31 cellular contexts compared by ENCODE assay signal in the genomic region with DNA sequence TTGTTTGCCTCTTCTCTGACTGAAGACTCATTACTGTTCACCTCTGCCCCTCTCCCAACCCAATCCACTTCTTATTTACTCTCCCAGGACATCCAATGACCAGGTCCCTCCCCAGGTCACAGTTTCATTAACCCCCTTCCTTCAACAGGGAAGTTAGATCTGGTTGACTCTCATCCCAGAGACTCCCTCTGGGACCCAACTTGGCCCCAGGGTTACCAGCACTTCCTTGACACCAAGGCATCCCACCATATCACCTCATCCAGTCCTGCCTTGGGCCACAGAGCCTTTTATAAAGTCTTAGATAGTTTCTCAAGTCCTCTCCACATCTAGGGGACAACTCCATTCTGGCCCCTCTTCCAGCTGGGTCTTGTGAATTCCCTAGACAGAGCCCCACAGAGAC.
"Had no signal": no experiment of that assay in that cellular context is flagged by ENCODE, and none has a peak within 500 bp of the region (broad histone marks: within the 10 kb centered on the region; RNA-seq: fewer than 3 reads in every experiment).

No MANE protein-coding gene starts in this region.

- DNase-seq: activated CD4-positive, alpha-beta memory T cell treated with anti-CD3 and anti-CD28 coated beads, Interleukin-2, amount 10 ng/mL, durations not matched to agents 7 days and 5 days; activated CD4-positive, alpha-beta T cell treated with anti-CD3 and anti-CD28 coated beads for 1 hour; activated CD4-positive, alpha-beta T cell treated with anti-CD3 and anti-CD28 coated beads for 4 hours; activated CD4-positive, alpha-beta T cell treated with anti-CD3 and anti-CD28 coated beads, Interleukin-2, amount 10 ng/mL, durations not matched to agents 7 days and 5 days; activated CD4-positive, alpha-beta T cell treated with anti-CD3 and anti-CD28 coated beads, Interleukin-2, amount 50 U/mL, for 4 hours; activated CD8-positive, alpha-beta memory T cell treated with anti-CD3 and anti-CD28 coated beads, Interleukin-2, amount 50 U/mL, for 48 hours; activated effector memory CD4-positive, alpha-beta T cell treated with Interleukin-2 at 50 U/mL for 16 hours; activated gamma-delta T cell treated with Interleukin-2 at 50 U/mL for 16 hours; activated naive CD4-positive, alpha-beta T cell treated with anti-CD3 and anti-CD28 coated beads, Interleukin-2, amount 50 U/mL, for 16 hours; activated naive CD4-positive, alpha-beta T cell treated with Interleukin-2 at 50 U/mL for 16 hours; activated T-cell treated with anti-CD3 and anti-CD28 coated beads for 4 hours; activated T-cell treated with anti-CD3 and anti-CD28 coated beads, Interleukin-2, amount 50 U/mL, for 24 hours; activated T-cell treated with anti-CD3 and anti-CD28 coated beads, Interleukin-2, amount 50 U/mL, for 72 hours; amniotic stem cell; anterior cingulate cortex; caudate nucleus; cerebellar nuclear complex; colonic mucosa; effector CD8-positive, alpha-beta T cell; foreskin fibroblast; head of caudate nucleus; SW 1271; T-cell; T-helper 9 cell had no signal

- H3K4me3 Mint-ChIP-seq: activated CD4-positive, alpha-beta memory T cell treated with anti-CD3 and anti-CD28 coated beads, Interleukin-2, amount 10 ng/mL, durations not matched to agents 7 days and 5 days; activated CD4-positive, alpha-beta T cell treated with anti-CD3 and anti-CD28 coated beads, Interleukin-2, amount 10 ng/mL, durations not matched to agents 7 days and 5 days; activated naive CD8-positive, alpha-beta T cell; activated T-cell treated with anti-CD3 and anti-CD28 coated beads, Interleukin-2, amount 50 U/mL, for 24 hours; activated T-cell treated with anti-CD3 and anti-CD28 coated beads, Interleukin-2, amount 50 U/mL, for 72 hours; activated T-helper 17 cell treated with anti-CD3 and anti-CD28 coated beads, Interleukin-2, amount 50 U/mL, for 72 hours; T-cell; T-helper 1 cell treated with Interleukin-12 subunit alpha and Interleukin-12 subunit beta and Interleukin-4 antibody, amounts not matched to agents 30 μg/mL and 1 μg/mL, for 36 hours; WTC11 had no signal

- H3K4me1 Mint-ChIP-seq: activated CD4-positive, alpha-beta memory T cell treated with anti-CD3 and anti-CD28 coated beads, Interleukin-2, amount 10 ng/mL, durations not matched to agents 7 days and 5 days; activated CD4-positive, alpha-beta T cell treated with anti-CD3 and anti-CD28 coated beads, Interleukin-2, amount 10 ng/mL, durations not matched to agents 7 days and 5 days; activated T-helper 17 cell treated with anti-CD3 and anti-CD28 coated beads, Interleukin-2, amount 50 U/mL, for 72 hours; T-cell had no signal

- H3K27me3 ChIP-seq: colonic mucosa had no signal

- H3K9me3 Mint-ChIP-seq: activated CD4-positive, alpha-beta T cell treated with anti-CD3 and anti-CD28 coated beads, Interleukin-2, amount 10 ng/mL, durations not matched to agents 7 days and 5 days; activated T-cell treated with anti-CD3 and anti-CD28 coated beads, Interleukin-2, amount 50 U/mL, for 24 hours; T-cell had no signal

- H3K36me3 ChIP-seq: colonic mucosa had no signal

- H3K4me3 ChIP-seq: colonic mucosa had no signal

- FAIRE-seq: astrocyte, frontal cortex had no signal

- H3K4me1 ChIP-seq: colonic mucosa had no signal

- H3K27ac ChIP-seq: colonic mucosa, VCaP had no signal

- H3K9me3 ChIP-seq: colonic mucosa had no signal

- H3K27me3 Mint-ChIP-seq: activated CD4-positive, alpha-beta memory T cell treated with anti-CD3 and anti-CD28 coated beads, Interleukin-2, amount 10 ng/mL, durations not matched to agents 7 days and 5 days; activated CD4-positive, alpha-beta T cell treated with anti-CD3 and anti-CD28 coated beads, Interleukin-2, amount 10 ng/mL, durations not matched to agents 7 days and 5 days; activated naive CD8-positive, alpha-beta T cell; activated T-cell treated with anti-CD3 and anti-CD28 coated beads, Interleukin-2, amount 50 U/mL, for 24 hours; activated T-helper 17 cell treated with anti-CD3 and anti-CD28 coated beads, Interleukin-2, amount 50 U/mL, for 72 hours had no signal

- H3K27ac Mint-ChIP-seq: activated CD4-positive, alpha-beta memory T cell treated with anti-CD3 and anti-CD28 coated beads, Interleukin-2, amount 10 ng/mL, durations not matched to agents 7 days and 5 days; activated CD4-positive, alpha-beta T cell treated with anti-CD3 and anti-CD28 coated beads, Interleukin-2, amount 10 ng/mL, durations not matched to agents 7 days and 5 days; activated naive CD8-positive, alpha-beta T cell; activated T-cell treated with anti-CD3 and anti-CD28 coated beads, Interleukin-2, amount 50 U/mL, for 24 hours; activated T-cell treated with anti-CD3 and anti-CD28 coated beads, Interleukin-2, amount 50 U/mL, for 72 hours; activated T-helper 17 cell treated with anti-CD3 and anti-CD28 coated beads, Interleukin-2, amount 50 U/mL, for 72 hours; T-cell; T-helper 1 cell treated with Interleukin-12 subunit alpha and Interleukin-12 subunit beta and Interleukin-4 antibody, amounts not matched to agents 30 μg/mL and 1 μg/mL, for 36 hours; WTC11 had no signal

- H3K36me3 Mint-ChIP-seq: activated naive CD8-positive, alpha-beta T cell; T-cell; WTC11 had no signal
